Comparison of ENCODE assay signal across 8 cellular contexts in genomic region chr15:99511865-99512632, GRCh38. TPM values are rescaled to one million over a fixed set of nuclear protein-coding genes. Genes with fewer than 3 reads are reported as not detected.
DNase-seq lines count a peak whose midpoint lies in the region; ATAC-seq lines count a peak whose summit lies in the region.

No MANE protein-coding gene starts in this region.

- DNase-seq in NCI-H2171 treated with DMSO at 0.1 percent for 48 hours (lab: John Stamatoyannopoulos, UW) (peak; percentile 77), myocyte (ENCODE audit: low read depth) (peak; percentile 95), NCI-H1105 (lab: John Stamatoyannopoulos, UW) (no peak), HPDE6-E6E7 (ENCODE audit: extremely low spot score) (no peak)
- DNase-seq in stimulated activated naive CD4-positive, alpha-beta T cell treated with Interleukin-2 at 50 U/mL for 16 hours (lab: John Stamatoyannopoulos, UW), result no peak
- no peak for DNase-seq in stimulated activated CD4-positive, alpha-beta T cell treated with anti-CD3 and anti-CD28 coated beads, Interleukin-2, amount 100 ng/mL, for 48 hours

- ATAC-seq in GM18511 (IDR thresholded peaks at IDR 0.05; ENCODE audit: unreplicated experiment) (peak; percentile 75), HG02571 (IDR thresholded peaks at IDR 0.05; ENCODE audit: unreplicated experiment) (peak; percentile 55)

RNA-seq across cellular contexts. Expression of gene MEF2A, which starts 53.7 kb away (rescaled TPM):
- 515 and 568 TPM in 2 replicates for total RNA-seq in myocyte
- 42.6 TPM for polyA plus RNA-seq in myocyte (2012)

Comparison
In these comparisons a context has a peak if more than half of its experiments do, and no peak if none do; other contexts are left out.
1. DNase-seq: peak in NCI-H2171 treated with DMSO at 0.1 percent for 48 hours (single experiment) and myocyte (single experiment); none in stimulated activated naive CD4-positive, alpha-beta T cell treated with Interleukin-2 at 50 U/mL for 16 hours (single experiment), NCI-H1105 (single experiment), HPDE6-E6E7 (single experiment) and stimulated activated CD4-positive, alpha-beta T cell treated with anti-CD3 and anti-CD28 coated beads, Interleukin-2, amount 100 ng/mL, for 48 hours (0 of 2).